10 cellular contexts compared by ENCODE assay signal in the genomic region with DNA sequence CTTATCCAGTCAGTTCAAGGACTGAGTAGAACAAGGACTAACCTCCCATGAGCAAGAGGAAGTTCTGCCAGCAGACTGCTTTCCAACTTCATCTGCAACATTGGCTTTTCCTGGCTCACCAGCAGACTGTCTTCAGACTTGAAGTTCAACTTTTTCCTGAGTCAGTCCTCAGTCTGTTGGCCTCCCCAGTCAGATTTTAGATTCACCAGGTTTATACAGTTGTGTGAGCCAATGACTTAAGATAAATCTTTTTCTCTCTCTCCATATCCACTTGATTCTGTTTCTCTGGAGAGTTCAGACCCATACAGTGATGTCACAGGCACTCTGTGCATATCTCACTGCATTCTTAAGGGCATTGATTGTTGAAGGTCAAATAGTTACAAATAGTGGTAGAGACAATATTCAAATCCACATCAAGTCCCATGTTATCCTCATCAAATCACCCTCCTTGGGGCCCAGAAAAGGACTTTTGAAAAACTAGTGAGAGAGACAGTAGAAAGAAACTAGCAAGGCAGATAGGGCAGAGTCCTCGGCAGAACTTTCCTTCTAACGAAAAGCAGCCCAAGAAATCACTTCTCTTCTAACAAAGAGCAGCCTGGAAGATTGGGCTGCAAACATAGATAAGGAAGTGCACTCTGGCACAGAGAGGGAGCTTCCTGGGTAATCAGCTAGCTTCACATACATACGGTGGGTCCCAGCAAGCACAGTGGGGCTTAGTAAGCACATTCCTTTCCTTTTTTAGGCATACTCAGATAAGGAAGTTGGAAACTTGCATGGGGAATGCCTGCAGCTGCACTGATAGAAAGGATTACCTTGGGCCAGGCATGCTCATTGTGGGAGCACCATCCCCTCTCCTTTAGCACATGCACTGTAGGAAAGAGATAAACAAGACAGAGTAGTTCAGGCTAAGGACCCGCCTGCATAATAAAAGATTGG.
DNase-seq lines count a peak whose midpoint lies in the region; ATAC-seq and TF ChIP-seq lines count a peak whose summit lies in the region.
"Had no signal": no experiment of that assay in that cellular context is flagged by ENCODE, and none has a peak within 500 bp of the region (broad histone marks: within the 10 kb centered on the region; RNA-seq: fewer than 3 reads in every experiment).

No MANE protein-coding gene starts in this region.

- H3K4me1 Mint-ChIP-seq in stimulated activated effector memory CD8-positive, alpha-beta T cell treated with anti-CD3 and anti-CD28 coated beads, Interleukin-12 subunit alpha, Interleukin-12 subunit beta, amount 100 ng/mL, for 72 hours, result no peaks in the 10 kb centered on the region

- no peak for TF ChIP-seq CTCF in fibroblast of the aortic adventitia (IDR thresholded peaks at IDR 0.05; ENCODE audit: insufficient read depth, low read length)
- no peak for TF ChIP-seq CTCF in mucosa of descending colon (IDR thresholded peaks at IDR 0.05)

- H3K4me1 ChIP-seq in mucosa of descending colon (ENCODE audit: low read depth), result no peaks in the 10 kb centered on the region
- H3K4me1 ChIP-seq: A549 had no signal

- H3K36me3 ChIP-seq in mucosa of descending colon (ENCODE audit: low read depth), result no peaks in the 10 kb centered on the region

- H3K27ac Mint-ChIP-seq in stimulated activated effector memory CD8-positive, alpha-beta T cell treated with anti-CD3 and anti-CD28 coated beads, Interleukin-12 subunit alpha, Interleukin-12 subunit beta, amount 100 ng/mL, for 72 hours, result no peak overlapping the region

- H3K4me3 ChIP-seq in fibroblast of the aortic adventitia (ENCODE audit: low read depth, low read length) (no peak overlapping the region), mucosa of descending colon (no peak overlapping the region)
- H3K4me3 ChIP-seq: A549 had no signal

- H3K9me3 ChIP-seq in mucosa of descending colon, result no peaks in the 10 kb centered on the region

- peak; percentile 76 for ATAC-seq in Right ventricle myocardium inferior
- peak; percentile 18 for ATAC-seq in mucosa of descending colon
- no peak for ATAC-seq in stimulated activated effector memory CD8-positive, alpha-beta T cell treated with anti-CD3 and anti-CD28 coated beads, Interleukin-12 subunit alpha, Interleukin-12 subunit beta, amount 100 ng/mL, for 72 hours

- intact Hi-C loops in Right ventricle myocardium inferior (cut with DNase I) (no loop called here), cardiac septum (cut with DNase I) (no loop called here), mucosa of descending colon (cut with DNase I, micrococcal nuclease) (no loop called here)

- no peaks in the 10 kb centered on the region for H3K36me3 Mint-ChIP-seq in stimulated activated effector memory CD8-positive, alpha-beta T cell treated with anti-CD3 and anti-CD28 coated beads, Interleukin-12 subunit alpha, Interleukin-12 subunit beta, amount 100 ng/mL, for 72 hours

- no peaks in the 10 kb centered on the region for H3K9me3 Mint-ChIP-seq in stimulated activated effector memory CD8-positive, alpha-beta T cell treated with anti-CD3 and anti-CD28 coated beads, Interleukin-12 subunit alpha, Interleukin-12 subunit beta, amount 100 ng/mL, for 72 hours

- DNase-seq in Right ventricle myocardium inferior (ENCODE audit: missing footprints), result no peak
- no peak for DNase-seq in cardiac septum (ENCODE audit: low spot score)
- peak; percentile 92 for DNase-seq in fibroblast of the aortic adventitia (ENCODE audit: low read depth)
- no peak for DNase-seq in mucosa of descending colon
- no peak for DNase-seq in NCI-H748 (lab: John Stamatoyannopoulos, UW; ENCODE audit: unreplicated experiment)
- no peak for DNase-seq in stimulated activated effector memory CD8-positive, alpha-beta T cell treated with anti-CD3 and anti-CD28 coated beads, Interleukin-12 subunit alpha, Interleukin-12 subunit beta, amount 100 ng/mL, for 72 hours (ENCODE audit: low spot score in 2 of 2)
- DNase-seq in RPMI8226, result no peak
- DNase-seq in stimulated activated CD4-positive, alpha-beta T cell treated with anti-CD3 and anti-CD28 coated beads, Interleukin-2, amount 100 ng/mL, for 48 hours, result no peak
- DNase-seq: activated T-cell treated with anti-CD3 and anti-CD28 coated beads, Interleukin-2, amount 50 U/mL, for 1 hour had no signal

- no peak overlapping the region for H3K4me3 Mint-ChIP-seq in stimulated activated effector memory CD8-positive, alpha-beta T cell treated with anti-CD3 and anti-CD28 coated beads, Interleukin-12 subunit alpha, Interleukin-12 subunit beta, amount 100 ng/mL, for 72 hours
